ENCODE assay signal across 8 cellular contexts in genomic region chr15:68053997-68054657, GRCh38. TPM values are rescaled to one million over a fixed set of nuclear protein-coding genes. Genes with fewer than 3 reads are reported as not detected.
DNase-seq lines count a peak whose midpoint lies in the region; ATAC-seq and TF ChIP-seq lines count a peak whose summit lies in the region.

Gene PIAS1 (plus strand): TSS chr15:68054315. CDS start chr15:68054327, 12 bp downstream.

- H3K4me1 Mint-ChIP-seq in activated B cell treated with CpG ODN at 0.5 μM for 24 hours (peaks cover 37% of the 10 kb centered on the region), immature natural killer cell (peaks cover 47 to 52% of the 10 kb centered on the region in 2 donors)

- H3K4me3 Mint-ChIP-seq in activated B cell treated with CpG ODN at 0.5 μM for 24 hours (peak within 1 kb of the TSS; percentile 94), immature natural killer cell (peak within 1 kb of the TSS; percentile 86 to 96 (median 92))

- DNase-seq in AG08396 (ENCODE audit: low spot score) (peak; percentile 99), NCI-H345 (lab: John Stamatoyannopoulos, UW) (peak; percentile 92), activated B cell treated with CpG ODN at 0.5 μM for 24 hours (peak; percentile 91), caudate nucleus (lab: John Stamatoyannopoulos, UW) (peak; percentile 9 to 97 (median 90)), immature natural killer cell (peak; percentile 88 to 93 (median 92)), smooth muscle cell of the brain vasculature (ENCODE audit: low read depth, low spot score) (peak; percentile 77)

- intact Hi-C loops in activated B cell treated with CpG ODN at 0.5 μM for 24 hours (cut with micrococcal nuclease), result loop anchor here (1.0 to 10.0 kb wide), 9 partner anchors 61 to 987 kb away; partner anchors contain the start of genes MAP2K5, RNU6-1 and SMAD3

- ATAC-seq in GM19023 (IDR thresholded peaks at IDR 0.05; ENCODE audit: unreplicated experiment) (peak; percentile 82), HG03196 (IDR thresholded peaks at IDR 0.05; ENCODE audit: unreplicated experiment) (peak; percentile 87), activated B cell treated with CpG ODN at 0.5 μM for 24 hours (ENCODE audit: low read depth) (peak; percentile 90)

- no peak for TF ChIP-seq CTCF in activated B cell treated with CpG ODN at 0.5 μM for 24 hours (IDR thresholded peaks at IDR 0.05)

- POLR2A ChIA-PET in activated B cell treated with CpG ODN at 0.5 μM for 24 hours (lab: Charles Lee), result interaction anchor here (0.6 to 3.2 kb wide), 27 partner anchors 11 to 1399 kb away, joined by 3 to 35 read pairs (median 4); partner anchors contain the start of genes CLN6, FEM1B and RPLP1

- CTCF ChIA-PET in activated B cell treated with CpG ODN at 0.5 μM for 24 hours (lab: Charles Lee), result interaction anchor here (2.5 kb wide), 1 partner anchor 100 kb away, joined by 14 read pairs; no protein-coding TSS in a partner anchor

- H3K9me3 Mint-ChIP-seq in activated B cell treated with CpG ODN at 0.5 μM for 24 hours (peaks cover 3% of the 10 kb centered on the region), immature natural killer cell (no peaks in the 10 kb centered on the region)

- H3K36me3 Mint-ChIP-seq in activated B cell treated with CpG ODN at 0.5 μM for 24 hours (ENCODE audit: low read depth), result peaks cover 6% of the 10 kb centered on the region
- H3K36me3 Mint-ChIP-seq in immature natural killer cell, result no peaks in the 10 kb centered on the region

- peak within 1 kb of the TSS; percentile 62 for H3K27ac ChIP-seq in caudate nucleus (ENCODE audit: low read depth, low read length)

- H3K27me3 Mint-ChIP-seq in activated B cell treated with CpG ODN at 0.5 μM for 24 hours (no peaks in the 10 kb centered on the region), immature natural killer cell (ENCODE audit: low read depth in 3 of 3) (peaks cover 3 to 11% (median 5%) of the 10 kb centered on the region in 3 donors)

- H3K27ac Mint-ChIP-seq in activated B cell treated with CpG ODN at 0.5 μM for 24 hours (peak within 1 kb of the TSS; percentile 94), immature natural killer cell (peak within 1 kb of the TSS; percentile 84 to 94 (median 92))

RNA-seq across cellular contexts. Expression of gene PIAS1, which starts in this region (rescaled TPM):
- total RNA-seq in activated B cell treated with CpG ODN at 0.5 μM for 24 hours, result 47.0 and 56.3 TPM in 2 replicates
- 100 to 1,000 TPM in 2 of 3 donors, 10 to 100 TPM in 1; 84.1 to 138 (median 112) TPM for polyA plus RNA-seq in immature natural killer cell

Comparison
In these comparisons a context has a peak if more than half of its experiments do, and no peak if none do; other contexts are left out.
1. Peak in every context shown above with its lines: DNase-seq, ATAC-seq and H3K27ac ChIP-seq.